Comparison of ENCODE assay signal across 8 cellular contexts in the genomic region with DNA sequence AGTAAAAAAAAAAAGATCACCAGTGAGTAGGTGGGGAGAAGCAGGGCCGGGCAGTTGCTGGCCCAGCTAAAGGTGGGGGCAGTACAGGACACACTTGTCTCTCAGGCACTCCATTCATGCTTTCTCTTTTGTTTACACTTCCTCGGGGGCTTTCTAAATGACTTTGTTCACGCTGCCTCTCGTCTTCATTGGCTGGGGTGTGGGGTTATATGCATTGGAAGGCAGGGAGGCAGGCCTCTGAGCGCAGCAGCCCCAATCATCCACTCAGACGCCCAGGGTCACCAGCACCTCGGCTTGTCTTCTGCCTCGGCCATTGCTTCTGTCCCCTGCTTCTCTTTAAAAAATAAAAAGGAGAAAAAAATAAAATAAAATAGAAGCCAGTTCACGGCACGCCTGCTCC. TPM values are rescaled to one million over a fixed set of nuclear protein-coding genes. Genes with fewer than 3 reads are reported as not detected.
DNase-seq lines count a peak whose midpoint lies in the region; ATAC-seq and TF ChIP-seq lines count a peak whose summit lies in the region.

No MANE protein-coding gene starts in this region.

- TF ChIP-seq EP300 in tibial nerve (IDR thresholded peaks at IDR 0.05) = no peak

- H3K27me3 ChIP-seq in heart right ventricle (no peaks in the 10 kb centered on the region), SJSA1 (replicated peaks) (peaks cover 13% of the 10 kb centered on the region), dorsolateral prefrontal cortex (no peaks in the 10 kb centered on the region), muscle layer of colon (ENCODE audit: control insufficient read depth in 1 of 2, insufficient read depth in 2 of 2, low read length in 2 of 2) (no peaks in the 10 kb centered on the region), tibial nerve (no peaks in the 10 kb centered on the region)

- H3K4me3 ChIP-seq in heart right ventricle (peak overlapping the region; percentile 60 to 92 (median 78)), SJSA1 (peak overlapping the region; percentile 60), dorsolateral prefrontal cortex (peak overlapping the region; percentile 53 to 86 (median 78)), muscle layer of colon (ENCODE audit: low read depth in 1 of 2, low read length in 2 of 2) (peak overlapping the region; percentile 53 to 59), tibial nerve (peak overlapping the region; percentile 63 to 97 (median 78))

- ATAC-seq in heart right ventricle = peak in 6 of 8 donors; percentile 2 to 19 (median 5)
- no peak for ATAC-seq in Right ventricle myocardium superior (ENCODE audit: poor library complexity)
- peak; percentile 37 for ATAC-seq in HG03175 (IDR thresholded peaks at IDR 0.05; ENCODE audit: unreplicated experiment)
- no peak for ATAC-seq in GM21381 (IDR thresholded peaks at IDR 0.05; ENCODE audit: unreplicated experiment)

- H3K27ac ChIP-seq in heart right ventricle (peak overlapping the region; percentile 88 to 98 (median 96)), SJSA1 (no peak overlapping the region), dorsolateral prefrontal cortex (peak overlapping the region; percentile 61 to 99 (median 96)), muscle layer of colon (ENCODE audit: low read depth, low read length) (peak overlapping the region; percentile 91), tibial nerve (peak overlapping the region; percentile 93 to 95 (median 94))

- no peak for TF ChIP-seq POLR2A in tibial nerve (IDR thresholded peaks at IDR 0.05)

- TF ChIP-seq CTCF in heart right ventricle (IDR thresholded peaks at IDR 0.05) = no peak
- TF ChIP-seq CTCF in dorsolateral prefrontal cortex (IDR thresholded peaks at IDR 0.05 in 54 of 56, conservative IDR thresholded peaks at IDR 0.05 in 2 of 56; ENCODE audit: low read depth in 1 of 56, partially characterized antibody in 56 of 56) = peak in 2 of 56 donors; percentile 8 to 11
- peak in 1 of 5 experiments; percentile 3 for TF ChIP-seq CTCF in tibial nerve (IDR thresholded peaks at IDR 0.05)

- DNase-seq in heart right ventricle = no peak
- no peak for DNase-seq in Right ventricle myocardium superior
- no peak for DNase-seq in SJSA1 (ENCODE audit: low read depth in 1 of 2, low spot score in 2 of 2)
- peak in 4 of 10 donors; percentile 10 to 49 (median 40) for DNase-seq in dorsolateral prefrontal cortex
- DNase-seq in tibial nerve (ENCODE audit: low spot score in 2 of 2) = no peak

- H3K36me3 ChIP-seq in heart right ventricle (no peaks in the 10 kb centered on the region), SJSA1 (no peaks in the 10 kb centered on the region), muscle layer of colon (ENCODE audit: insufficient read depth, low read length) (no peaks in the 10 kb centered on the region), tibial nerve (no peaks in the 10 kb centered on the region)

- 2 to 3% methylated on average over 10 of the region's 10 CpGs for WGBS in heart right ventricle, 2 donors
- WGBS in tibial nerve, 2 donors = 1 to 2% methylated on average over 10 of the region's 10 CpGs

- H3K9me3 ChIP-seq in heart right ventricle (no peaks in the 10 kb centered on the region), SJSA1 (replicated peaks) (no peaks in the 10 kb centered on the region), muscle layer of colon (ENCODE audit: low read length) (no peaks in the 10 kb centered on the region), tibial nerve (no peaks in the 10 kb centered on the region)

- H3K9ac ChIP-seq in muscle layer of colon (ENCODE audit: low read length) = peak overlapping the region; percentile 74

- H3K4me1 ChIP-seq in heart right ventricle (peaks cover 0 to 76% (median 35%) of the 10 kb centered on the region in 9 donors), SJSA1 (replicated peaks) (peaks cover 11% of the 10 kb centered on the region), muscle layer of colon (ENCODE audit: insufficient read depth, low read length) (peaks cover 29% of the 10 kb centered on the region), tibial nerve (peaks cover 0 to 67% (median 22%) of the 10 kb centered on the region in 4 donors)

- intact Hi-C loops in heart right ventricle (cut with DNase I) = loop anchor here in 6 of 10 donors (1.0 to 10.0 kb wide), 7 partner anchors 74 to 270 kb away; no protein-coding TSS in a partner anchor
- intact Hi-C loops in Right ventricle myocardium superior (cut with DNase I) = loop anchor here (5.0 kb wide), 1 partner anchor 74 kb away; no protein-coding TSS in a partner anchor
- intact Hi-C loops in dorsolateral prefrontal cortex (cut with DNase I) = loop anchor here (1.0 to 10.0 kb wide), 4 partner anchors 189 to 407 kb away; a partner anchor contains a TSS

RNA-seq across cellular contexts. Expression of a gene that starts 0.4 kb away (rescaled TPM):
- total RNA-seq in heart right ventricle (10 to 100 TPM; 14.0 to 37.8 (median 24.3) TPM), Right ventricle myocardium superior (20.7 TPM), dorsolateral prefrontal cortex (100 to 1,000 TPM in 13 of 120 experiments, 10 to 100 TPM in 107; 15.5 to 151 (median 45.7) TPM), tibial nerve (10 to 100 TPM in 1 of 4 donors, 1 to 10 TPM in 3; 3.1 to 10.0 (median 5.6) TPM)
- polyA plus RNA-seq in heart right ventricle = 10 to 100 TPM in 1 of 2 donors, 1 to 10 TPM in 1; 9.9 to 10.2 TPM
- total RNA-seq in SJSA1 (2014; rRNA removed; shearing (Covaris generic)) = 0.32 TPM in 1 of 2 replicates, not detected in the other

RNA-seq across cellular contexts. Expression of a gene that starts 4.1 kb away (rescaled TPM):
- total RNA-seq in heart right ventricle (10 to 100 TPM; 19.7 to 43.8 (median 27.6) TPM), Right ventricle myocardium superior (25.1 TPM), dorsolateral prefrontal cortex (10 to 100 TPM; 24.1 to 68.0 (median 40.6) TPM), tibial nerve (10 to 100 TPM; 16.2 to 31.4 (median 26.1) TPM)
- 10 to 100 TPM; 34.7 to 57.1 TPM for polyA plus RNA-seq in heart right ventricle
- total RNA-seq in SJSA1 (2014; rRNA removed; shearing (Covaris generic)) = 10.2 and 20.5 TPM in 2 replicates

Comparison
In these comparisons a context has a peak if more than half of its experiments do, and no peak if none do; other contexts are left out.
1. ATAC-seq: peak in heart right ventricle (6 of 8) and HG03175 (single experiment); none in Right ventricle myocardium superior (single experiment) and GM21381 (single experiment).
2. Peak in every context shown above with its lines, with median percentiles within 50 percentile points of each other: H3K4me3 ChIP-seq.